Comparison of ENCODE assay signal across 1 cellular context in the genomic region with DNA sequence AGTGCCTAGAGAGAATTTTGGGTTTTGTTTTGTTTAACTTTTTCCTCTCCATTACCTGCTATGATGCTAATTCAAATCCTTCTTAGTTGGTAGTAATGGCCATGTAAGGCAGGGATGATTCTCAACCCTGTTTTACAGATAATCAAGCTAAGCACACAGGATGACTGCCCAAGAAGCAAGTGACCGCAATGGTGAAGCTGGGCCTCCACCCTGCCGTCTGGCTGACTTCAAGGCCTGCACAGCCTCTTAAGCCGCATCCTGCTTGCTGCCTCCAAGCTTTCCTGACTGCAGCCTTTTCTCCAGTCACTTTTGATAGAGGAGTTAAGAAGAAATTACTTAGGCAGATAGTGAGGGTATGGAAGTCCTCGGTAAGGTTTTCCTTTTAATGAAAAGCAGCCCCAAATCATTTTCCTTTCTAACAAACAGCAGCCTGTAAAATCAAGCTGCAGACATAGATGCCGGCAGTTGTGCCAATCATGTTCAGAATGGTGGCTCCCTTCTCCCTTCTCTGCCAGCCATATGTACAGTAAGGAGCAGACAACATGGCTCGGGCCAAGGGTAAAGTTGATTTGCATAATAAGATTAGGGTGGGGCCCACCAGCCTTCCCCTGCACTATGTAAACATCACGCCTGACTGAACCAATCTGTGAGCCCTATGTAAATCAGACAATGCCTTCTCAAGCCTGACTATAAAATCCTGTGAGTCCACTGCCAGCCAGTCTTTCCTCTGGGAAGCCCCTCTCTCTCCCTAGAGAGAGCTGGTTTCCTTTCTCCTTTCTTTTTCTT.
TF ChIP-seq lines count a peak whose summit lies in the region.

No MANE protein-coding gene starts in this region.

TF ChIP-seq in WTC11, 78 proteins besides CTCF, POLR2A, EP300 and RAD21 (continued from another document):
- no peak for TF ChIP-seq AR (CRISPR knock-in tag; IDR thresholded peaks at IDR 0.05)
- TF ChIP-seq, protein P1, sequence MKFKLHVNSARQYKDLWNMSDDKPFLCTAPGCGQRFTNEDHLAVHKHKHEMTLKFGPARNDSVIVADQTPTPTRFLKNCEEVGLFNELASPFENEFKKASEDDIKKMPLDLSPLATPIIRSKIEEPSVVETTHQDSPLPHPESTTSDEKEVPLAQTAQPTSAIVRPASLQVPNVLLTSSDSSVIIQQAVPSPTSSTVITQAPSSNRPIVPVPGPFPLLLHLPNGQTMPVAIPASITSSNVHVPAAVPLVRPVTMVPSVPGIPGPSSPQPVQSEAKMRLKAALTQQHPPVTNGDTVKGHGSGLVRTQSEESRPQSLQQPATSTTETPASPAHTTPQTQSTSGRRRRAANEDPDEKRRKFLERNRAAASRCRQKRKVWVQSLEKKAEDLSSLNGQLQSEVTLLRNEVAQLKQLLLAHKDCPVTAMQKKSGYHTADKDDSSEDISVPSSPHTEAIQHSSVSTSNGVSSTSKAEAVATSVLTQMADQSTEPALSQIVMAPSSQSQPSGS (CRISPR knock-in tag; IDR thresholded peaks at IDR 0.05; ENCODE audit: borderline replicate concordance, low read depth): no peak
- TF ChIP-seq PREB (CRISPR knock-in tag; IDR thresholded peaks at IDR 0.05; ENCODE audit: borderline replicate concordance): no peak
- TF ChIP-seq, protein P2, sequence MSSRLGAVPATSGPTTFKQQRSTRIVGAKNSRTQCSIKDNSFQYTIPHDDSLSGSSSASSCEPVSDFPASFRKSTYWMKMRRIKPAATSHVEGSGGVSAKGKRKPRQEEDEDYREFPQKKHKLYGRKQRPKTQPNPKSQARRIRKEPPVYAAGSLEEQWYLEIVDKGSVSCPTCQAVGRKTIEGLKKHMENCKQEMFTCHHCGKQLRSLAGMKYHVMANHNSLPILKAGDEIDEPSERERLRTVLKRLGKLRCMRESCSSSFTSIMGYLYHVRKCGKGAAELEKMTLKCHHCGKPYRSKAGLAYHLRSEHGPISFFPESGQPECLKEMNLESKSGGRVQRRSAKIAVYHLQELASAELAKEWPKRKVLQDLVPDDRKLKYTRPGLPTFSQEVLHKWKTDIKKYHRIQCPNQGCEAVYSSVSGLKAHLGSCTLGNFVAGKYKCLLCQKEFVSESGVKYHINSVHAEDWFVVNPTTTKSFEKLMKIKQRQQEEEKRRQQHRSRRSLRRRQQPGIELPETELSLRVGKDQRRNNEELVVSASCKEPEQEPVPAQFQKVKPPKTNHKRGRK (CRISPR knock-in tag; IDR thresholded peaks at IDR 0.05; ENCODE audit: borderline replicate concordance): no peak
- TF ChIP-seq, protein P3, sequence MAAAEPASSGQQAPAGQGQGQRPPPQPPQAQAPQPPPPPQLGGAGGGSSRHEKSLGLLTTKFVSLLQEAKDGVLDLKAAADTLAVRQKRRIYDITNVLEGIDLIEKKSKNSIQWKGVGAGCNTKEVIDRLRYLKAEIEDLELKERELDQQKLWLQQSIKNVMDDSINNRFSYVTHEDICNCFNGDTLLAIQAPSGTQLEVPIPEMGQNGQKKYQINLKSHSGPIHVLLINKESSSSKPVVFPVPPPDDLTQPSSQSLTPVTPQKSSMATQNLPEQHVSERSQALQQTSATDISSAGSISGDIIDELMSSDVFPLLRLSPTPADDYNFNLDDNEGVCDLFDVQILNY (CRISPR knock-in tag; IDR thresholded peaks at IDR 0.05): no peak
- TF ChIP-seq CREB1 (CRISPR knock-in tag; IDR thresholded peaks at IDR 0.05): no peak
- no peak for TF ChIP-seq ZNF138 (CRISPR knock-in tag; conservative IDR thresholded peaks at IDR 0.05)
- no peak for TF ChIP-seq GABPB1 (CRISPR knock-in tag; IDR thresholded peaks at IDR 0.05)
- TF ChIP-seq EMX1 (CRISPR knock-in tag; IDR thresholded peaks at IDR 0.05): no peak
- TF ChIP-seq MYBL2 (CRISPR knock-in tag; IDR thresholded peaks at IDR 0.05): no peak
- no peak for TF ChIP-seq SMAD4 (CRISPR knock-in tag; IDR thresholded peaks at IDR 0.05)
- TF ChIP-seq JUN (CRISPR knock-in tag; IDR thresholded peaks at IDR 0.05): no peak
- TF ChIP-seq HMGXB4 (CRISPR knock-in tag; IDR thresholded peaks at IDR 0.05): no peak
- no peak for TF ChIP-seq FOXP1 (CRISPR knock-in tag; IDR thresholded peaks at IDR 0.05; ENCODE audit: borderline replicate concordance)
